ENCODE assay signal across 22 cellular contexts in the genomic region with DNA sequence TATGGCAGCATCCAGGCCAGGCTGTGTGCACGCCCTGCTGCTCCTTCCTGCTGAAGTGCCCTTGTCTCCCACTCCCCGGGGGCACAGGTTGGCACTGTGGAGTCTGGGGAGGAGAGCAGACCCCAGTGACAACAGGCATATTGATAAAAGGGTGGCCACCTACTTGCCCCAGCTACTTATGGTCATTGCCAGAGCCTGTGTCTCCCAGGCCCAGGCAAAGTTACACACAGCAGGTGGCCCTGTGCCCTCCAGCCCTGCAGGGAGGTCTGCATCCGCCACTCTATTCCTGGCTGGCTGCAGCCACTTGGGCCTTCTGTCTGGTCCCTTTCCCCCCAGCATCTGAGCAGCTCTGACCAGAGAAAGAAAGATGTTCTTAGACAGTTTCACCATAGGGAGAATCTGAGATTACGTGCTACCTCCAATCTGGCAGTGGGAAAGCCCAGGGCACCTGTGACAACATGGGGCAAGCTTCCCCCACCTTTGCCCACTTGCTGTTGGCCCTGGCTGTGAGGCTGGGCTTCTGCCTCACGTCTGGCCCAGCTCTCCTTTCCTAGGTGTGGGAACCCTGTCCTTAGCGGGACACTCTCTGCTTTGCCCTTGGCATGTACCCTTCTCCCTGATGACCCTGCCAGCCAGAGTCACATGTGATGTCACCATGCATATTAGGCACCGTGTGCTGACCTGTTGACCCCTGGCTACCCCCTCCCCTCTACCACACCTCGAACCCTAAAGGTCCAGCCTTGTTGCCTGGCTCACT. TPM values are rescaled to one million over a fixed set of nuclear protein-coding genes. Genes with fewer than 3 reads are reported as not detected.
DNase-seq lines count a peak whose midpoint lies in the region; ATAC-seq, FAIRE-seq and TF ChIP-seq lines count a peak whose summit lies in the region.
"Had no signal": no experiment of that assay in that cellular context is flagged by ENCODE, and none has a peak within 500 bp of the region (broad histone marks: within the 10 kb centered on the region; RNA-seq: fewer than 3 reads in every experiment).

No MANE protein-coding gene starts in this region.

- H3K36me3 ChIP-seq in astrocyte (ENCODE audit: insufficient read depth, low read length) (no peaks in the 10 kb centered on the region), body of pancreas (replicated peaks in 1 of 2; ENCODE audit: insufficient read depth in 1 of 2, low read depth in 2 of 2) (no peaks in the 10 kb centered on the region), neuronal stem cell (replicated peaks in 1 of 2; ENCODE audit: control insufficient read depth in 2 of 2, insufficient read depth in 2 of 2, low read length in 2 of 2) (no peaks in the 10 kb centered on the region)
- H3K36me3 ChIP-seq: BLaER1, HAP-1 had no signal

- H3K27ac ChIP-seq in astrocyte (ENCODE audit: low read depth, low read length) (no peak overlapping the region), body of pancreas (no peak overlapping the region), neuronal stem cell (replicated peaks; ENCODE audit: low read length) (no peak overlapping the region)
- H3K27ac ChIP-seq: BLaER1, C4-2B had no signal

- H2AFZ ChIP-seq in astrocyte (ENCODE audit: low read depth, low read length) (no peak overlapping the region), neuronal stem cell (ENCODE audit: low read length) (no peak overlapping the region)

- H3K9me3 Mint-ChIP-seq in astrocyte (ENCODE audit: unreplicated experiment) (no peaks in the 10 kb centered on the region), WTC11 (no peaks in the 10 kb centered on the region)
- H3K9me3 Mint-ChIP-seq: CD4-positive, CD25-positive, alpha-beta regulatory T cell; HFFc6 had no signal

- H3K9me3 ChIP-seq in astrocyte (ENCODE audit: insufficient read depth, low read depth, low read length), result no peaks in the 10 kb centered on the region
- H3K9me3 ChIP-seq in body of pancreas, result no peaks in the 10 kb centered on the region
- H3K9me3 ChIP-seq in neuronal stem cell (replicated peaks in 1 of 2; ENCODE audit: control insufficient read depth in 2 of 2, insufficient read depth in 1 of 2, low read depth in 1 of 2, low read length in 2 of 2), result no peaks in the 10 kb centered on the region
- H3K9me3 ChIP-seq: BLaER1, HAP-1 had no signal

- 84 to 86% methylated on average over 7 to 8 of the region's 8 CpGs for WGBS in body of pancreas, 2 donors
- WGBS in neuronal stem cell (ENCODE audit: extremely low coverage in 2 of 2, insufficient read length in 2 of 2, insufficient replicate concordance in 1 of 2), 2 donors, result no CpG with 5 or more reads among the region's 8 CpGs

- H3K4me1 ChIP-seq in astrocyte (ENCODE audit: insufficient read depth, low read length), result no peaks in the 10 kb centered on the region
- no peaks in the 10 kb centered on the region for H3K4me1 ChIP-seq in body of pancreas
- peaks cover 0 to 9% of the 10 kb centered on the region in 2 donors for H3K4me1 ChIP-seq in neuronal stem cell (ENCODE audit: control insufficient read depth in 2 of 2, insufficient read depth in 1 of 2, low read depth in 1 of 2, low read length in 2 of 2)
- H3K4me1 ChIP-seq: BLaER1, HAP-1 had no signal

- H3K4me1 Mint-ChIP-seq in astrocyte (ENCODE audit: low read depth, unreplicated experiment), result peaks cover 2% of the 10 kb centered on the region
- peaks cover 10% of the 10 kb centered on the region for H3K4me1 Mint-ChIP-seq in WTC11
- H3K4me1 Mint-ChIP-seq: B cell; CD4-positive, CD25-positive, alpha-beta regulatory T cell; CD8-positive, alpha-beta memory T cell had no signal

- H3K27ac Mint-ChIP-seq in astrocyte (ENCODE audit: unreplicated experiment) (peak overlapping the region; percentile 35), WTC11 (no peak overlapping the region)
- H3K27ac Mint-ChIP-seq: B cell; CD4-positive, CD25-positive, alpha-beta regulatory T cell; CD8-positive, alpha-beta memory T cell; HFFc6 had no signal

- CTCF ChIA-PET in WTC11 (lab: Charles Lee), result interaction anchor here (0.7 kb wide), 1 partner anchor 18 kb away, joined by 3 read pairs; no protein-coding TSS in a partner anchor

- no peak overlapping the region for H2BK5ac ChIP-seq in neuronal stem cell (ENCODE audit: low read length)

- ATAC-seq in body of pancreas (peak; percentile 4), WTC11 (no peak), GM18511 (IDR thresholded peaks at IDR 0.05; ENCODE audit: unreplicated experiment) (no peak)

- H2BK12ac ChIP-seq in neuronal stem cell (ENCODE audit: low read length), result no peak overlapping the region

- H3K4me2 ChIP-seq in astrocyte (ENCODE audit: low read length), result no peak overlapping the region
- H3K4me2 ChIP-seq in neuronal stem cell (ENCODE audit: insufficient read depth, low read length, poor library complexity, severe bottlenecking), result no peak overlapping the region
- H3K4me2 ChIP-seq: BLaER1 had no signal

- H3K4me3 Mint-ChIP-seq in astrocyte (ENCODE audit: unreplicated experiment) (no peak overlapping the region), WTC11 (no peak overlapping the region)
- H3K4me3 Mint-ChIP-seq: B cell; CD4-positive, CD25-positive, alpha-beta regulatory T cell; CD8-positive, alpha-beta memory T cell; HFFc6 had no signal

- H3K23ac ChIP-seq in neuronal stem cell (ENCODE audit: low read depth, low read length, poor library complexity), result peak overlapping the region; percentile 13

- peaks cover 36% of the 10 kb centered on the region for H3K27me3 Mint-ChIP-seq in astrocyte (ENCODE audit: low read depth, unreplicated experiment)
- H3K27me3 Mint-ChIP-seq in WTC11 (ENCODE audit: low read depth), result peaks cover 10% of the 10 kb centered on the region; the same call in 1 of the 2 replicates
- H3K27me3 Mint-ChIP-seq: B cell; CD4-positive, CD25-positive, alpha-beta regulatory T cell had no signal

- H4K20me1 ChIP-seq in astrocyte (ENCODE audit: insufficient read depth, low read length), result no peaks in the 10 kb centered on the region
- H4K20me1 ChIP-seq: BLaER1 had no signal

- H3K9ac ChIP-seq in astrocyte (ENCODE audit: low read length), result no peak overlapping the region
- no peak overlapping the region for H3K9ac ChIP-seq in neuronal stem cell (ENCODE audit: low read depth, low read length, poor library complexity)
- H3K9ac ChIP-seq: BLaER1 had no signal

- no peak overlapping the region for H3K4ac ChIP-seq in neuronal stem cell (ENCODE audit: low read length)

- DNase-seq in astrocyte (ENCODE audit: low read depth) (no peak), body of pancreas (no peak), ecto neural progenitor cell (ENCODE audit: low spot score) (peak; percentile 22), neuronal stem cell (ENCODE audit: low spot score) (no peak), WTC11 (ENCODE audit: low spot score) (no peak), AML-193 (lab: John Stamatoyannopoulos, UW) (no peak), DMS79 (lab: John Stamatoyannopoulos, UW) (no peak)
- DNase-seq: CD4-positive, CD25-positive, alpha-beta regulatory T cell; CD8-positive, alpha-beta memory T cell; DMS 273 treated with DMSO at 0.1 percent for 48 hours; GF-D8; GOT3; HFFc6 had no signal

- H3K4me3 ChIP-seq in astrocyte (ENCODE audit: insufficient read depth, low read depth, low read length), result no peak overlapping the region
- H3K4me3 ChIP-seq in body of pancreas, result no peak overlapping the region
- H3K4me3 ChIP-seq in neuronal stem cell (ENCODE audit: low read length in 2 of 2), result no peak overlapping the region
- H3K4me3 ChIP-seq: BLaER1, HAP-1 had no signal

- H3K79me1 ChIP-seq in neuronal stem cell (ENCODE audit: low read depth, low read length), result no peaks in the 10 kb centered on the region

- intact Hi-C loops in body of pancreas (cut with DNase I), result no loop called here

- no peak overlapping the region for H2BK120ac ChIP-seq in neuronal stem cell (ENCODE audit: low read depth, low read length)

- POLR2A ChIA-PET in WTC11 (lab: Charles Lee), result no interaction called here

- H2AK5ac ChIP-seq in neuronal stem cell (ENCODE audit: low read depth, low read length), result no peak overlapping the region

- H3K14ac ChIP-seq in neuronal stem cell (ENCODE audit: low read length), result no peak overlapping the region

- no peak overlapping the region for H4K8ac ChIP-seq in neuronal stem cell (ENCODE audit: low read depth, low read length)

- H2BK15ac ChIP-seq in neuronal stem cell (ENCODE audit: low read length), result no peak overlapping the region

- H3K36me3 Mint-ChIP-seq in astrocyte (ENCODE audit: low read depth, unreplicated experiment), result peaks cover 6% of the 10 kb centered on the region
- H3K36me3 Mint-ChIP-seq in WTC11, result no peaks in the 10 kb centered on the region
- H3K36me3 Mint-ChIP-seq: CD4-positive, CD25-positive, alpha-beta regulatory T cell; CD8-positive, alpha-beta memory T cell had no signal

- TF ChIP-seq CTCF in astrocyte (IDR thresholded peaks at IDR 0.05; ENCODE audit: insufficient read depth, low read depth, low read length) (no peak), body of pancreas (IDR thresholded peaks at IDR 0.05) (no peak), WTC11 (IDR thresholded peaks at IDR 0.05) (no peak)

- H3K27me3 ChIP-seq in astrocyte (ENCODE audit: insufficient read depth, low read length) (peaks cover 22% of the 10 kb centered on the region), body of pancreas (no peaks in the 10 kb centered on the region), neuronal stem cell (ENCODE audit: control insufficient read depth in 3 of 3, insufficient read depth in 3 of 3, low read depth in 1 of 3, low read length in 3 of 3) (no peaks in the 10 kb centered on the region)
- H3K27me3 ChIP-seq: BLaER1 had no signal

- no peak overlapping the region for H3K18ac ChIP-seq in neuronal stem cell (ENCODE audit: low read length)

- no peak for FAIRE-seq in astrocyte (lab: Jason Lieb, UNC)
- FAIRE-seq: D721Med, GM12891, GM18507, H54 had no signal

- no peaks in the 10 kb centered on the region for H3K79me2 ChIP-seq in astrocyte (ENCODE audit: insufficient read depth, low read length)

- TF ChIP-seq POLR2A in body of pancreas (IDR thresholded peaks at IDR 0.05), result no peak

- no peak overlapping the region for H4K91ac ChIP-seq in neuronal stem cell (ENCODE audit: low read depth, low read length, poor library complexity)

TF ChIP-seq in WTC11, 78 proteins besides CTCF, POLR2A, EP300 and RAD21 (continues in another document):
- TF ChIP-seq, protein P1, sequence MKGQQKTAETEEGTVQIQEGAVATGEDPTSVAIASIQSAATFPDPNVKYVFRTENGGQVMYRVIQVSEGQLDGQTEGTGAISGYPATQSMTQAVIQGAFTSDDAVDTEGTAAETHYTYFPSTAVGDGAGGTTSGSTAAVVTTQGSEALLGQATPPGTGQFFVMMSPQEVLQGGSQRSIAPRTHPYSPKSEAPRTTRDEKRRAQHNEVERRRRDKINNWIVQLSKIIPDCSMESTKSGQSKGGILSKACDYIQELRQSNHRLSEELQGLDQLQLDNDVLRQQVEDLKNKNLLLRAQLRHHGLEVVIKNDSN (CRISPR knock-in tag; IDR thresholded peaks at IDR 0.05), result no peak
- TF ChIP-seq NR2C2 (CRISPR knock-in tag; IDR thresholded peaks at IDR 0.05), result no peak
- TF ChIP-seq ZNF232 (CRISPR knock-in tag; IDR thresholded peaks at IDR 0.05), result no peak
- no peak for TF ChIP-seq CBFB (CRISPR knock-in tag; IDR thresholded peaks at IDR 0.05; ENCODE audit: low read depth)
- no peak for TF ChIP-seq ZNF138 (CRISPR knock-in tag; conservative IDR thresholded peaks at IDR 0.05)
- no peak for TF ChIP-seq MYBL2 (CRISPR knock-in tag; IDR thresholded peaks at IDR 0.05)

RNA-seq across cellular contexts. Expression of a gene that starts 25.3 kb away (rescaled TPM):
- total RNA-seq in astrocyte, result 1.7 and 2.7 TPM in 2 replicates
- total RNA-seq in body of pancreas, result under 1 TPM in 1 of 2 donors, not detected in 1; 0.78 TPM
- polyA plus RNA-seq in neuronal stem cell (2013, experiment 1 of 2), result 1.9 TPM
- 2.4 TPM for polyA plus RNA-seq in neuronal stem cell (2013, experiment 2 of 2)
- total RNA-seq in WTC11 (2021), result 0.96 to 1.4 TPM (median 1.1 TPM) in 3 replicates
- total RNA-seq: CD4-positive, CD25-positive, alpha-beta regulatory T cell had no signal
